ENCODE assay signal across 8 cellular contexts in genomic region chr14:69260979-69261605, GRCh38. TPM values are rescaled to one million over a fixed set of nuclear protein-coding genes. Genes with fewer than 3 reads are reported as not detected.
A peak's percentile ranks its signal among the peaks of the same experiment; 100 is the strongest.
DNase-seq lines count a peak whose midpoint lies in the region; ATAC-seq and TF ChIP-seq lines count a peak whose summit lies in the region.

No MANE protein-coding gene starts in this region.

- peak; percentile 10 for ATAC-seq in foreskin keratinocyte
- no peak for ATAC-seq in GM21723 (IDR thresholded peaks at IDR 0.05; ENCODE audit: unreplicated experiment)

- H3K36me3 ChIP-seq in HUES48 (ENCODE audit: control insufficient read depth, insufficient read depth, low read length) (no peaks in the 10 kb centered on the region), parathyroid adenoma (ENCODE audit: control insufficient read depth, insufficient read depth, low read length) (no peaks in the 10 kb centered on the region)

- H3K27me3 ChIP-seq in HUES48 (ENCODE audit: control insufficient read depth, insufficient read depth, low read length) (peaks cover 55% of the 10 kb centered on the region), foreskin keratinocyte (peaks cover 95% of the 10 kb centered on the region), parathyroid adenoma (ENCODE audit: control insufficient read depth, insufficient read depth, low read length) (no peaks in the 10 kb centered on the region)

- no peaks in the 10 kb centered on the region; the same call in 1 of the 2 replicates for H3K9me3 ChIP-seq in HUES48 (ENCODE audit: control insufficient read depth, insufficient read depth, low read length)
- no peaks in the 10 kb centered on the region for H3K9me3 ChIP-seq in parathyroid adenoma (ENCODE audit: control insufficient read depth, low read length)

- peak overlapping the region; percentile 38 for H2AFZ ChIP-seq in parathyroid adenoma

- peaks cover 10% of the 10 kb centered on the region; the same call in 1 of the 2 replicates for H3K4me1 ChIP-seq in HUES48 (ENCODE audit: control insufficient read depth, insufficient read depth, low read length)
- H3K4me1 ChIP-seq in foreskin keratinocyte: no peaks in the 10 kb centered on the region
- H3K4me1 ChIP-seq in parathyroid adenoma: peaks cover 6% of the 10 kb centered on the region

- TF ChIP-seq CTCF in foreskin keratinocyte (conservative IDR thresholded peaks at IDR 0.05) (peak; percentile 61), parathyroid adenoma (IDR thresholded peaks at IDR 0.05) (peak; percentile 44)

- no peak overlapping the region for H3K27ac ChIP-seq in HUES48 (ENCODE audit: low read depth, low read length)
- no peak overlapping the region for H3K27ac ChIP-seq in foreskin keratinocyte
- H3K27ac ChIP-seq in parathyroid adenoma: no peak overlapping the region

- no peaks in the 10 kb centered on the region for H3K79me2 ChIP-seq in parathyroid adenoma

- H3K4me3 ChIP-seq in HUES48 (ENCODE audit: low read depth, low read length) (peak overlapping the region; percentile 72), parathyroid adenoma (ENCODE audit: low read depth, low read length) (no peak overlapping the region)

- DNase-seq in EL (peak; percentile 10), foreskin keratinocyte (no peak), NCI-H2107 (lab: John Stamatoyannopoulos, UW) (no peak), MV-4-11 (lab: John Stamatoyannopoulos, UW) (no peak)
- DNase-seq in activated CD8-positive, alpha-beta memory T cell treated with anti-CD3 and anti-CD28 coated beads, Interleukin-2, amount 50 U/mL, for 48 hours: peak; percentile 81

- no peak overlapping the region for H3K4me2 ChIP-seq in parathyroid adenoma (ENCODE audit: low read length)

- H3K9ac ChIP-seq in HUES48 (ENCODE audit: low read depth, low read length) (no peak overlapping the region), parathyroid adenoma (no peak overlapping the region)

RNA-seq across cellular contexts. Expression of gene GALNT16, which starts 1.1 kb away (rescaled TPM):
- not detected in 2 replicates for total RNA-seq in foreskin keratinocyte
- polyA plus RNA-seq in foreskin keratinocyte: not detected in 2 replicates

Comparison
In these comparisons a context has a peak if more than half of its experiments do, and no peak if none do; other contexts are left out.
1. DNase-seq: peak in EL (single experiment) and activated CD8-positive, alpha-beta memory T cell treated with anti-CD3 and anti-CD28 coated beads, Interleukin-2, amount 50 U/mL, for 48 hours (single experiment); none in foreskin keratinocyte (0 of 2), NCI-H2107 (single experiment) and MV-4-11 (single experiment).